In the genomic region with DNA sequence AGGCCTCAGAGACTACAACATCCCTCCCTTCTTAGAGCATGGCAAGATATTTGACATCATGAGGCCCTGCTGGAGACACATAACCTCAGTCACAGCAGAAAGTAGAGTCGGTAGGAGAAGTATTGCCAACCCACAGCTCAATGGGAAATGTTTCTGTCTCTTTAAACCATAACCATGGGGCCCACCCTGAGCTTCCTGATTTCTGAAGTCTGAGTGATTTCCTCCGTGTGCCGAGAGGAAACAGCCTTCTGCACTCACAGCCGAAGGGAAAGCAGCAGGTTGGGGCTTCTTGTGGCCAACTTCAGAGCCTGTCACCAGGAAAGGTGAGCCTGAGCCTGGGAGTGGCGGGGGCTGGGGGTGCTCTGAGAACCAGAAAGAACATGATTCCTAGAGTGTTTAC, we compare ENCODE assay signal across 10 cellular contexts. TPM values are rescaled to one million over a fixed set of nuclear protein-coding genes. Genes with fewer than 3 reads are reported as not detected.
A peak's percentile ranks its signal among the peaks of the same experiment; 100 is the strongest.
DNase-seq lines count a peak whose midpoint lies in the region; ATAC-seq and TF ChIP-seq lines count a peak whose summit lies in the region.
"Had no signal": no experiment of that assay in that cellular context is flagged by ENCODE, and none has a peak within 500 bp of the region (broad histone marks: within the 10 kb centered on the region; RNA-seq: fewer than 3 reads in every experiment).

GIMAP1 (plus strand) TSS at position 246 of the 400 bp plus-strand sequence. CDS start 2,435 bp downstream, outside the sequence.

- peak; percentile 60 to 64 for DNase-seq in activated CD4-positive, alpha-beta T cell treated with anti-CD3 and anti-CD28 coated beads for 4 hours
- DNase-seq in esophagus muscularis mucosa (ENCODE audit: extremely low spot score) = no peak
- DNase-seq in stimulated activated CD4-positive, alpha-beta T cell treated with anti-CD3 and anti-CD28 coated beads, TNF-alpha, amount 100 ng/mL, for 1 hour (ENCODE audit: low read depth in 3 of 3, low spot score in 1 of 3) = peak in 2 of 3 donors; percentile 56 to 59
- no peak for DNase-seq in hepatic stellate cell (ENCODE audit: low spot score)
- DNase-seq in type B pancreatic cell (ENCODE audit: extremely low spot score, unreplicated experiment) = no peak
- DNase-seq in germinal center (ENCODE audit: low spot score) = no peak

- no peaks in the 10 kb centered on the region for H3K36me3 Mint-ChIP-seq in type B pancreatic cell

- TF ChIP-seq CTCF in esophagus muscularis mucosa (IDR thresholded peaks at IDR 0.05) (no peak), type B pancreatic cell (conservative IDR thresholded peaks at IDR 0.05) (no peak)

- H3K4me3 ChIP-seq in esophagus muscularis mucosa = peak within 1 kb of the TSS; percentile 44 to 60 (median 48)

- intact Hi-C loops in esophagus muscularis mucosa (cut with DNase I) = no loop called here

- WGBS in esophagus muscularis mucosa = 24% methylated on average over 5 of the region's 5 CpGs

- H3K4me1 Mint-ChIP-seq in type B pancreatic cell (ENCODE audit: unreplicated experiment) = no peaks in the 10 kb centered on the region

- H3K9me3 ChIP-seq in esophagus muscularis mucosa = peaks cover 0 to 18% (median 7%) of the 10 kb centered on the region in 4 donors

- TF ChIP-seq EP300 in esophagus muscularis mucosa (IDR thresholded peaks at IDR 0.05) = no peak

- H3K27ac ChIP-seq in esophagus muscularis mucosa (replicated peaks in 1 of 4) = peak within 1 kb of the TSS; percentile 48 to 72 (median 58)
- H3K27ac ChIP-seq: KMS-11 had no signal

- no peak within 1 kb of the TSS for H3K4me3 Mint-ChIP-seq in type B pancreatic cell

- H3K27ac Mint-ChIP-seq in type B pancreatic cell = no peak within 1 kb of the TSS

- peaks cover 5% of the 10 kb centered on the region for H3K9me3 Mint-ChIP-seq in type B pancreatic cell

- ATAC-seq in HG02884 (IDR thresholded peaks at IDR 0.05; ENCODE audit: unreplicated experiment) = peak; percentile 43
- no peak for ATAC-seq in HG03280 (IDR thresholded peaks at IDR 0.05; ENCODE audit: unreplicated experiment)

- H3K27me3 Mint-ChIP-seq in type B pancreatic cell = peaks cover 17% of the 10 kb centered on the region

- H3K4me1 ChIP-seq in esophagus muscularis mucosa = peaks cover 0 to 5% (median 2%) of the 10 kb centered on the region in 4 donors

- peaks cover 0 to 20% (median 5%) of the 10 kb centered on the region in 4 donors for H3K36me3 ChIP-seq in esophagus muscularis mucosa

- TF ChIP-seq POLR2A in esophagus muscularis mucosa (IDR thresholded peaks at IDR 0.05; ENCODE audit: low read depth) = no peak

- H3K27me3 ChIP-seq in esophagus muscularis mucosa = peaks cover 0 to 5% (median 0%) of the 10 kb centered on the region in 4 donors

RNA-seq across cellular contexts. Expression of gene GIMAP1, which starts in this region (rescaled TPM):
- total RNA-seq in esophagus muscularis mucosa (10 to 100 TPM in 2 of 4 donors, 1 to 10 TPM in 2; 6.6 to 13.0 (median 8.5) TPM), type B pancreatic cell (ENCODE audit: low replicate concordance) (not detected in 2 replicates)
- total RNA-seq: fibroblast of villous mesenchyme had no signal

Comparison
In these comparisons a context has a peak if more than half of its experiments do, and no peak if none do; other contexts are left out.
1. DNase-seq: peak in activated CD4-positive, alpha-beta T cell treated with anti-CD3 and anti-CD28 coated beads for 4 hours (2 of 2) and stimulated activated CD4-positive, alpha-beta T cell treated with anti-CD3 and anti-CD28 coated beads, TNF-alpha, amount 100 ng/mL, for 1 hour (2 of 3); none in esophagus muscularis mucosa (single experiment), hepatic stellate cell (single experiment), type B pancreatic cell (single experiment) and germinal center (single experiment).